Comparison of ENCODE assay signal across 21 cellular contexts in genomic region chr16:29903579-29903978, GRCh38. TPM values are rescaled to one million over a fixed set of nuclear protein-coding genes. Genes with fewer than 3 reads are reported as not detected.
"Had no signal": no experiment of that assay in that cellular context is flagged by ENCODE, and none has a peak within 500 bp of the region (broad histone marks: within the 10 kb centered on the region; RNA-seq: fewer than 3 reads in every experiment).

No MANE protein-coding gene starts in this region.

- DNase-seq: activated CD4-positive, alpha-beta T cell treated with anti-CD3 and anti-CD28 coated beads, Interleukin-2, amount 10 ng/mL, durations not matched to agents 24 days and 14 days; activated CD4-positive, CD25-positive, alpha-beta regulatory T cell; activated CD8-positive, alpha-beta memory T cell treated with anti-CD3 and anti-CD28 coated beads for 24 hours; activated naive CD4-positive, alpha-beta T cell treated with Interleukin-2 at 50 U/mL for 16 hours; dorsolateral prefrontal cortex; hippocampal formation; left ventricle myocardium inferior; naive B cell; stimulated activated CD4-positive, alpha-beta T cell treated with anti-CD3 and anti-CD28 coated beads, Interleukin-2, amount 100 ng/mL, for 48 hours; T-helper 17 cell; thyroid gland had no signal

- ATAC-seq: esophagus mucosa; stimulated activated memory B cell treated with anti-CD40 and anti-IgM and Interleukin-4, amounts not matched to agents 10 μg/mL and 1 μg/mL and 100 μg/mL, for 72 hours; T-helper 17 cell had no signal

- H3K27ac ChIP-seq: cardiac muscle cell, left ventricle myocardium inferior, neutrophil, thyroid gland had no signal

- H3K9me3 ChIP-seq: left ventricle myocardium inferior, neutrophil, thyroid gland had no signal

- H3K9me3 Mint-ChIP-seq: activated CD4-positive, alpha-beta T cell treated with anti-CD3 and anti-CD28 coated beads, Interleukin-2, amount 10 ng/mL, durations not matched to agents 24 days and 14 days; naive B cell; stimulated activated memory B cell treated with anti-CD40 and anti-IgM and Interleukin-4, amounts not matched to agents 10 μg/mL and 1 μg/mL and 100 μg/mL, for 72 hours had no signal

- H3K4me3 Mint-ChIP-seq: activated CD4-positive, alpha-beta T cell treated with anti-CD3 and anti-CD28 coated beads, Interleukin-2, amount 10 ng/mL, durations not matched to agents 24 days and 14 days; naive B cell; stimulated activated memory B cell treated with anti-CD40 and anti-IgM and Interleukin-4, amounts not matched to agents 10 μg/mL and 1 μg/mL and 100 μg/mL, for 72 hours; T-helper 17 cell had no signal

- H3K36me3 ChIP-seq: cardiac muscle cell, left ventricle myocardium inferior, thyroid gland had no signal

- FAIRE-seq: endometrium, keratinocyte, TTC549, urothelium cell line had no signal

- H3K4me3 ChIP-seq: cardiac muscle cell, left ventricle myocardium inferior, thyroid gland had no signal

- H3K27ac Mint-ChIP-seq: activated CD4-positive, alpha-beta T cell treated with anti-CD3 and anti-CD28 coated beads, Interleukin-2, amount 10 ng/mL, durations not matched to agents 24 days and 14 days; stimulated activated memory B cell treated with anti-CD40 and anti-IgM and Interleukin-4, amounts not matched to agents 10 μg/mL and 1 μg/mL and 100 μg/mL, for 72 hours; T-helper 17 cell had no signal

- H3K27me3 ChIP-seq: cardiac muscle cell, dorsolateral prefrontal cortex, thyroid gland had no signal

RNA-seq across cellular contexts. Expression of gene ASPHD1, which starts 3.3 kb away (rescaled TPM):
- total RNA-seq: left ventricle myocardium inferior, mononuclear cell, skeletal muscle tissue, T-helper 17 cell, thyroid gland had no signal

RNA-seq across cellular contexts. Expression of gene SEZ6L2, which starts 4.2 kb away (rescaled TPM):
- total RNA-seq: T-helper 17 cell had no signal
